ENCODE assay signal across 9 cellular contexts in the genomic region with DNA sequence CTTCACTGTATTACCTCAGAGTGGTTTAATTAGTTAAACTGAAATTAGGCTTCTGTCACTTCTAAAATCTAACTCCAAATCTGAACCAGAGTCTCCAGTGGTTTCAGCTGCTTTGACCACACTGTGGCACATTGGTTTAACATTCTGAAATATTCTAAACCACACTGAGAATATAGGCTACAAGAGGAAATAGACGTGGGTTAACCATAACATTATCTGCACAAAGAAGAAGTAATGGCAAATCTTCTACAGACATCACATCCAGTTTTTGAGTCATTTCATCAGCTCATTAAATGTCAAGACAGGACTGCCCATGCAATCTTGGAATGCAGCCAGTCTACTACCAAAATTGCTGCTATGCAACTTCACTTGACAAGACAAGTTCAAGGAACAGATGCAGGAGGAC.
DNase-seq lines count a peak whose midpoint lies in the region; ATAC-seq and TF ChIP-seq lines count a peak whose summit lies in the region.
"Had no signal": no experiment of that assay in that cellular context is flagged by ENCODE, and none has a peak within 500 bp of the region (broad histone marks: within the 10 kb centered on the region; RNA-seq: fewer than 3 reads in every experiment).

No MANE protein-coding gene starts in this region.

- H3K27me3 ChIP-seq in OCI-LY3 (ENCODE audit: low read depth, low read length) = peaks cover 3% of the 10 kb centered on the region; the same call in 1 of the 2 replicates

- H3K4me2 ChIP-seq in OCI-LY3 (ENCODE audit: low read length) = peak overlapping the region; percentile 38

- peak; percentile 84 for ATAC-seq in HG02610 (IDR thresholded peaks at IDR 0.05; ENCODE audit: unreplicated experiment)

- peaks cover 37% of the 10 kb centered on the region for H3K4me1 ChIP-seq in OCI-LY3 (ENCODE audit: low read length)

- no peak overlapping the region for H3K9ac ChIP-seq in OCI-LY3 (ENCODE audit: low read length)

- DNase-seq in SKM-1 treated with dmso at 0.1 percent for 144 hours (lab: John Stamatoyannopoulos, UW; ENCODE audit: unreplicated experiment) (peak; percentile 6), SKM-1 (lab: John Stamatoyannopoulos, UW; ENCODE audit: unreplicated experiment) (no peak), foreskin melanocyte (peak; percentile 56), cardiac septum (ENCODE audit: low spot score) (no peak), NCI-H2196 (lab: John Stamatoyannopoulos, UW; ENCODE audit: unreplicated experiment) (no peak), SW 1271 (lab: John Stamatoyannopoulos, UW) (no peak)

- H3K9me3 ChIP-seq in OCI-LY3 (ENCODE audit: insufficient read depth, low read length) = no peaks in the 10 kb centered on the region

- no peaks in the 10 kb centered on the region for H3K79me2 ChIP-seq in OCI-LY3 (ENCODE audit: low read length)

- 0 out of 2 replicates have a peak overlapping the region, but pooled peaks have one; percentile 1 for H3K27ac ChIP-seq in OCI-LY3 (ENCODE audit: low read length)
- H3K27ac ChIP-seq: C4-2B had no signal

- H3K4me3 ChIP-seq in OCI-LY3 (ENCODE audit: low read length) = no peak overlapping the region

- H4K20me1 ChIP-seq in OCI-LY3 (ENCODE audit: insufficient read depth, low read length) = no peaks in the 10 kb centered on the region; the same call in none of the 2 replicates

- H2AFZ ChIP-seq in OCI-LY3 (ENCODE audit: low read depth, low read length) = no peak overlapping the region

- TF ChIP-seq CTCF in OCI-LY3 (IDR thresholded peaks at IDR 0.05; ENCODE audit: low read depth, low read length) = peak; percentile 33

- no peaks in the 10 kb centered on the region for H3K36me3 ChIP-seq in OCI-LY3 (replicated peaks; ENCODE audit: low read depth, low read length)

- intact Hi-C loops in cardiac septum (cut with DNase I) = no loop called here

Comparison
In these comparisons a context has a peak if more than half of its experiments do, and no peak if none do; other contexts are left out.
1. DNase-seq: peak in SKM-1 treated with dmso at 0.1 percent for 144 hours (single experiment) and foreskin melanocyte (single experiment); none in SKM-1 (single experiment), cardiac septum (single experiment), NCI-H2196 (single experiment) and SW 1271 (0 of 2).